In the genomic region with DNA sequence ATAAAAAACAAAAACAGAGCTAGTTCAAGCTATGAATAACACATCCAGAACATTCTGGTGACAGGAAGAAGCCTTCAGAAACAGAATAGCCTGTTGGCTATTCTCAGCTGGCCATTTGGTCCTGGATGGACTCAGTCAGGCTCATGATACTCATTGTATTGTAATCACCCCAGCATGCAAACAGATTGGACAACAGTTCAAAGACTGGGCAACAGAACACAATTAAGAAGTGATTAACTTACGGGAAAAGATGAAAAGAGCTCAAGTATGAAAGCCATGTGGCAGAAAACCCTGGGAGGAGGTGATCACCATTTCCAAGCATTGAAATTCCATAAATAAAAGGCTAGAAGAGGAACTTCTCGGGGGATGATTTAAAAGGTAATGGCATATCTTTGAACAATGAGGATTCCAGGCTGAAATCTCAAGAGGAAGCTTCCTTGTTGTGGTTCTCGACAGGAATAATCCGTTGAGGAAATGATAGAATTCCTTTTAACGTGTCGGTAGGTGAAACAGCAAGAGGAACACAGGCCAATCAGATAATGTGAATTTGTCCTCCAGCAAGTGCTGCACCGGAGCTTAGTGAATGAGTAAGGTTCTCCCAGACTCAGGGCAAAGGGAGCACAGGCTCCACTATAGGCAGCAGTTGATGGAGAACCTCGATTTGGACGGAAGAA, we compare ENCODE assay signal across 13 cellular contexts.
A peak's percentile ranks its signal among the peaks of the same experiment; 100 is the strongest.
DNase-seq lines count a peak whose midpoint lies in the region; ATAC-seq, FAIRE-seq and TF ChIP-seq lines count a peak whose summit lies in the region.
"Had no signal": no experiment of that assay in that cellular context is flagged by ENCODE, and none has a peak within 500 bp of the region (broad histone marks: within the 10 kb centered on the region; RNA-seq: fewer than 3 reads in every experiment).

No MANE protein-coding gene starts in this region.

- no peak for FAIRE-seq in GM19239 (lab: Jason Lieb, UNC)

- H3K4me3 Mint-ChIP-seq in MCF 10A (ENCODE audit: unreplicated experiment): no peak overlapping the region
- H3K4me3 Mint-ChIP-seq in activated T-helper 17 cell treated with anti-CD3 and anti-CD28 coated beads, Interleukin-2, amount 50 U/mL, for 72 hours: peak overlapping the region; percentile 65

- ATAC-seq in activated T-helper 17 cell treated with anti-CD3 and anti-CD28 coated beads, Interleukin-2, amount 50 U/mL, for 72 hours (replicated peaks): no peak
- peak; percentile 20 to 73 (median 50) for ATAC-seq in right lobe of liver
- ATAC-seq in GM18858 (IDR thresholded peaks at IDR 0.05; ENCODE audit: unreplicated experiment): no peak
- no peak for ATAC-seq in GM21526 (IDR thresholded peaks at IDR 0.05; ENCODE audit: low FRiP score, unreplicated experiment)
- ATAC-seq: effector memory CD8-positive, alpha-beta T cell had no signal

- no peaks in the 10 kb centered on the region for H3K36me3 ChIP-seq in right lobe of liver
- H3K36me3 ChIP-seq: adrenal gland had no signal

- in situ Hi-C loops in T47D (cut with HindIII; ENCODE audit: low pct_unique_long_range_greater_than_20kb, low sequenced_read_pairs): no loop called here

- POLR2A ChIA-PET in MCF 10A (lab: Yijun Ruan, JAX): interaction anchor here (0.6 to 5.2 kb wide), 5 partner anchors 26 to 778 kb away, joined by 3 to 40 read pairs (median 3); no protein-coding TSS in a partner anchor

- 58% methylated on average over 9 of the region's 9 CpGs for WGBS in right lobe of liver (ENCODE audit: insufficient coverage, low coverage, low lambda C conversion rate, missing lambda C conversion rate)

- H3K9me3 Mint-ChIP-seq in MCF 10A (ENCODE audit: unreplicated experiment): no peaks in the 10 kb centered on the region
- H3K9me3 Mint-ChIP-seq in activated T-helper 17 cell treated with anti-CD3 and anti-CD28 coated beads, Interleukin-2, amount 50 U/mL, for 72 hours: no peaks in the 10 kb centered on the region
- H3K9me3 Mint-ChIP-seq: effector memory CD8-positive, alpha-beta T cell had no signal

- H3K4me3 ChIP-seq in right lobe of liver: no peak overlapping the region
- H3K4me3 ChIP-seq: adrenal gland had no signal

- H3K36me3 Mint-ChIP-seq in MCF 10A (ENCODE audit: insufficient read depth, unreplicated experiment): no peaks in the 10 kb centered on the region
- peaks cover 7% of the 10 kb centered on the region for H3K36me3 Mint-ChIP-seq in activated T-helper 17 cell treated with anti-CD3 and anti-CD28 coated beads, Interleukin-2, amount 50 U/mL, for 72 hours (ENCODE audit: low read depth)

- peak overlapping the region in 2 of 3 donors; percentile 29 to 45 for H3K27ac ChIP-seq in right lobe of liver

- H3K27me3 ChIP-seq in right lobe of liver: no peaks in the 10 kb centered on the region
- H3K27me3 ChIP-seq: adrenal gland had no signal

- peaks cover 24% of the 10 kb centered on the region for H3K4me1 Mint-ChIP-seq in MCF 10A (ENCODE audit: insufficient read depth, unreplicated experiment)
- H3K4me1 Mint-ChIP-seq in activated T-helper 17 cell treated with anti-CD3 and anti-CD28 coated beads, Interleukin-2, amount 50 U/mL, for 72 hours: peaks cover 33% of the 10 kb centered on the region

- DNase-seq in T47D (ENCODE audit: low read depth in 1 of 2, low spot score in 1 of 2) (peak; percentile 55 to 90), MCF 10A (ENCODE audit: unreplicated experiment) (no peak), right lobe of liver (no peak), GM19239 (ENCODE audit: insufficient read length, low spot score) (no peak)
- DNase-seq: activated CD4-positive, alpha-beta T cell treated with anti-CD3 and anti-CD28 coated beads, Interleukin-2, amount 50 U/mL, for 4 hours; adrenal gland; effector memory CD8-positive, alpha-beta T cell; KBM-7; NCI-H2081 treated with DMSO at 0.1 percent for 48 hours had no signal

- TF ChIP-seq POLR2A in right lobe of liver (IDR thresholded peaks at IDR 0.05): no peak

- CTCF ChIA-PET in MCF 10A (lab: Yijun Ruan, JAX): interaction anchor here (0.7 to 6.1 kb wide), 8 partner anchors 10 to 1833 kb away, joined by 3 to 62 read pairs (median 10); no protein-coding TSS in a partner anchor

- no peaks in the 10 kb centered on the region for H3K27me3 Mint-ChIP-seq in MCF 10A (ENCODE audit: insufficient read depth, unreplicated experiment)
- no peaks in the 10 kb centered on the region for H3K27me3 Mint-ChIP-seq in activated T-helper 17 cell treated with anti-CD3 and anti-CD28 coated beads, Interleukin-2, amount 50 U/mL, for 72 hours
- H3K27me3 Mint-ChIP-seq: effector memory CD8-positive, alpha-beta T cell had no signal

- no peaks in the 10 kb centered on the region for H3K9me3 ChIP-seq in right lobe of liver
- H3K9me3 ChIP-seq: adrenal gland had no signal

- H3K4me1 ChIP-seq in right lobe of liver: no peaks in the 10 kb centered on the region

- no peak for TF ChIP-seq CTCF in MCF 10A (IDR thresholded peaks at IDR 0.05; ENCODE audit: unreplicated experiment)
- no peak for TF ChIP-seq CTCF in right lobe of liver (IDR thresholded peaks at IDR 0.05)
- TF ChIP-seq CTCF in subcutaneous adipose tissue (IDR thresholded peaks at IDR 0.05; ENCODE audit: low read depth): peak; percentile 70

- H3K27ac Mint-ChIP-seq in MCF 10A (ENCODE audit: low read depth, unreplicated experiment): no peak overlapping the region
- H3K27ac Mint-ChIP-seq in activated T-helper 17 cell treated with anti-CD3 and anti-CD28 coated beads, Interleukin-2, amount 50 U/mL, for 72 hours: peak overlapping the region; percentile 12

- BruUV-seq in MCF 10A (replicated peaks; lab: Mats Ljungman, UMichigan): no TSS peak

- intact Hi-C loops in MCF 10A (cut with micrococcal nuclease): no loop called here
- intact Hi-C loops in right lobe of liver (cut with DNase I): no loop called here

Comparison
In these comparisons a context has a peak if more than half of its experiments do, and no peak if none do; other contexts are left out.
1. DNase-seq: peak in T47D (2 of 2); none in MCF 10A (single experiment), right lobe of liver (0 of 3) and GM19239 (single experiment).
2. ATAC-seq: peak in right lobe of liver (4 of 4); none in activated T-helper 17 cell treated with anti-CD3 and anti-CD28 coated beads, Interleukin-2, amount 50 U/mL, for 72 hours (single experiment), GM18858 (single experiment) and GM21526 (single experiment).